1 cellular context compared by ENCODE assay signal in the genomic region with DNA sequence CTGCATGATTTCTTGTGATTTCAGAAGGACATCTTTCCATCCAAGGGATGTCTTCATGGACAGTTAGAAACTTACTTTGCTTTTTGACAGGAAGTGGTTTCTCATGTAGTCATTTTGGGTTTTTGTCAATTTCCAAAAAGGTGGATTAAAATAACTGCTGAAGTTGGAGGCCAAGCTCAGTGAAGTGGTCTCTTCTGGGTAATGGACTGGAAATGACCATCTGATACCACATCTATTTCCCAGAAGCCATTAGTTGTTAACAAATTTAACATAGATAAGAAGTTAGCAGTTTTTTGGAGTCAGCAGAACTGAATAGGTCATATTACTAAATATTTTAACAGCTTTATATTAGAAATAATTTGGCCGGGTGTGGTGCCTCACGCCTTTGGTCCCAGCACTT.
TF ChIP-seq lines count a peak whose summit lies in the region.

No MANE protein-coding gene starts in this region.

TF ChIP-seq in SK-N-SH, 30 proteins besides CTCF, POLR2A, EP300 and RAD21:
- TF ChIP-seq, protein P1, sequence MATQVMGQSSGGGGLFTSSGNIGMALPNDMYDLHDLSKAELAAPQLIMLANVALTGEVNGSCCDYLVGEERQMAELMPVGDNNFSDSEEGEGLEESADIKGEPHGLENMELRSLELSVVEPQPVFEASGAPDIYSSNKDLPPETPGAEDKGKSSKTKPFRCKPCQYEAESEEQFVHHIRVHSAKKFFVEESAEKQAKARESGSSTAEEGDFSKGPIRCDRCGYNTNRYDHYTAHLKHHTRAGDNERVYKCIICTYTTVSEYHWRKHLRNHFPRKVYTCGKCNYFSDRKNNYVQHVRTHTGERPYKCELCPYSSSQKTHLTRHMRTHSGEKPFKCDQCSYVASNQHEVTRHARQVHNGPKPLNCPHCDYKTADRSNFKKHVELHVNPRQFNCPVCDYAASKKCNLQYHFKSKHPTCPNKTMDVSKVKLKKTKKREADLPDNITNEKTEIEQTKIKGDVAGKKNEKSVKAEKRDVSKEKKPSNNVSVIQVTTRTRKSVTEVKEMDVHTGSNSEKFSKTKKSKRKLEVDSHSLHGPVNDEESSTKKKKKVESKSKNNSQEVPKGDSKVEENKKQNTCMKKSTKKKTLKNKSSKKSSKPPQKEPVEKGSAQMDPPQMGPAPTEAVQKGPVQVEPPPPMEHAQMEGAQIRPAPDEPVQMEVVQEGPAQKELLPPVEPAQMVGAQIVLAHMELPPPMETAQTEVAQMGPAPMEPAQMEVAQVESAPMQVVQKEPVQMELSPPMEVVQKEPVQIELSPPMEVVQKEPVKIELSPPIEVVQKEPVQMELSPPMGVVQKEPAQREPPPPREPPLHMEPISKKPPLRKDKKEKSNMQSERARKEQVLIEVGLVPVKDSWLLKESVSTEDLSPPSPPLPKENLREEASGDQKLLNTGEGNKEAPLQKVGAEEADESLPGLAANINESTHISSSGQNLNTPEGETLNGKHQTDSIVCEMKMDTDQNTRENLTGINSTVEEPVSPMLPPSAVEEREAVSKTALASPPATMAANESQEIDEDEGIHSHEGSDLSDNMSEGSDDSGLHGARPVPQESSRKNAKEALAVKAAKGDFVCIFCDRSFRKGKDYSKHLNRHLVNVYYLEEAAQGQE (IDR thresholded peaks at IDR 0.05; ENCODE audit: low read depth, low read length), result no peak
- TF ChIP-seq, protein P2, sequence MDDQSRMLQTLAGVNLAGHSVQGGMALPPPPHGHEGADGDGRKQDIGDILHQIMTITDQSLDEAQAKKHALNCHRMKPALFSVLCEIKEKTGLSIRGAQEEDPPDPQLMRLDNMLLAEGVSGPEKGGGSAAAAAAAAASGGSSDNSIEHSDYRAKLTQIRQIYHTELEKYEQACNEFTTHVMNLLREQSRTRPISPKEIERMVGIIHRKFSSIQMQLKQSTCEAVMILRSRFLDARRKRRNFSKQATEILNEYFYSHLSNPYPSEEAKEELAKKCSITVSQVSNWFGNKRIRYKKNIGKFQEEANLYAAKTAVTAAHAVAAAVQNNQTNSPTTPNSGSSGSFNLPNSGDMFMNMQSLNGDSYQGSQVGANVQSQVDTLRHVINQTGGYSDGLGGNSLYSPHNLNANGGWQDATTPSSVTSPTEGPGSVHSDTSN (IDR thresholded peaks at IDR 0.05), result no peak
- TF ChIP-seq RFX5 (IDR thresholded peaks at IDR 0.05; ENCODE audit: low read length), result no peak
- TF ChIP-seq ELF1 (IDR thresholded peaks at IDR 0.05), result no peak
- TF ChIP-seq SMC3 (IDR thresholded peaks at IDR 0.05; ENCODE audit: low read depth, low read length), result no peak
- TF ChIP-seq MXI1 (IDR thresholded peaks at IDR 0.05; ENCODE audit: low read depth, low read length), result no peak
- TF ChIP-seq SIN3A (IDR thresholded peaks at IDR 0.05; ENCODE audit: borderline replicate concordance, low read depth, low read length), result no peak
- no peak for TF ChIP-seq NRF1 (IDR thresholded peaks at IDR 0.05; ENCODE audit: low read depth, low read length)
- TF ChIP-seq, protein P3, sequence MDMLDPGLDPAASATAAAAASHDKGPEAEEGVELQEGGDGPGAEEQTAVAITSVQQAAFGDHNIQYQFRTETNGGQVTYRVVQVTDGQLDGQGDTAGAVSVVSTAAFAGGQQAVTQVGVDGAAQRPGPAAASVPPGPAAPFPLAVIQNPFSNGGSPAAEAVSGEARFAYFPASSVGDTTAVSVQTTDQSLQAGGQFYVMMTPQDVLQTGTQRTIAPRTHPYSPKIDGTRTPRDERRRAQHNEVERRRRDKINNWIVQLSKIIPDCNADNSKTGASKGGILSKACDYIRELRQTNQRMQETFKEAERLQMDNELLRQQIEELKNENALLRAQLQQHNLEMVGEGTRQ (IDR thresholded peaks at IDR 0.05; ENCODE audit: borderline replicate concordance, low read depth, low read length), result no peak
- no peak for TF ChIP-seq TAF1 (IDR thresholded peaks at IDR 0.05; ENCODE audit: borderline replicate concordance, low read depth, low read length)
- no peak for TF ChIP-seq CHD2 (IDR thresholded peaks at IDR 0.05; ENCODE audit: low read length, partially characterized antibody)
